ENCODE assay signal across 3 cellular contexts in the genomic region with DNA sequence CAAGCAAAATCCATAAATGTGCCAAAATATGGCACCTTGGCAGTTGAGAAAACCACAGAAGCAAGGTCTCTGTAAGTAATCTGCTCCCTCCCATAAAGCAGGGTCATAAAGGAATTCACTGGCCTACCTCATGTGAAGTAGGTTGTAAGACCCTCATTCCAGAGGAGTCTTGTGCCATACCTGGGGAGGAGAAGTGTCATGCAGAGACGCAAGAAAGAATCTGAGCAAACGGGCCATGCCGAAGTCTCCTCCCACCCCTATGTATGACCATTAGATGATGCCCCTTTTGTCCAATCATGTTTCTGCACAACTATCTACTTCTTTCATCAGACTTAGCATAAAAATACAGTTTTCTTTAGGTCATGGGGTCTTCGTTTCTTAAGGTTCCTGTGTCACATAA.
TF ChIP-seq lines count a peak whose summit lies in the region.

No MANE protein-coding gene starts in this region.

TF ChIP-seq in SK-N-SH, 30 proteins besides CTCF, POLR2A, EP300 and RAD21:
- TF ChIP-seq RXRA (IDR thresholded peaks at IDR 0.05; ENCODE audit: borderline replicate concordance, low read depth) (no peak), NRF1 (IDR thresholded peaks at IDR 0.05; ENCODE audit: low read depth, low read length) (no peak), GABPA (IDR thresholded peaks at IDR 0.05; ENCODE audit: low read depth) (no peak), MXI1 (IDR thresholded peaks at IDR 0.05; ENCODE audit: low read depth, low read length) (no peak), TCF12 (IDR thresholded peaks at IDR 0.05) (no peak), SMC3 (IDR thresholded peaks at IDR 0.05; ENCODE audit: low read depth, low read length) (no peak)
- TF ChIP-seq, protein P1, sequence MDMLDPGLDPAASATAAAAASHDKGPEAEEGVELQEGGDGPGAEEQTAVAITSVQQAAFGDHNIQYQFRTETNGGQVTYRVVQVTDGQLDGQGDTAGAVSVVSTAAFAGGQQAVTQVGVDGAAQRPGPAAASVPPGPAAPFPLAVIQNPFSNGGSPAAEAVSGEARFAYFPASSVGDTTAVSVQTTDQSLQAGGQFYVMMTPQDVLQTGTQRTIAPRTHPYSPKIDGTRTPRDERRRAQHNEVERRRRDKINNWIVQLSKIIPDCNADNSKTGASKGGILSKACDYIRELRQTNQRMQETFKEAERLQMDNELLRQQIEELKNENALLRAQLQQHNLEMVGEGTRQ (IDR thresholded peaks at IDR 0.05; ENCODE audit: borderline replicate concordance, low read depth, low read length), result no peak

TF ChIP-seq in SK-N-SH treated with all-trans-retinoic acid at 6 μM for 48 hours, 23 proteins besides CTCF, POLR2A, EP300 and RAD21:
- no peak for TF ChIP-seq ZFP30 (CRISPR knock-in tag; IDR thresholded peaks at IDR 0.05)
- no peak for TF ChIP-seq SNAI2 (CRISPR knock-in tag; IDR thresholded peaks at IDR 0.05)
- TF ChIP-seq, protein P2, sequence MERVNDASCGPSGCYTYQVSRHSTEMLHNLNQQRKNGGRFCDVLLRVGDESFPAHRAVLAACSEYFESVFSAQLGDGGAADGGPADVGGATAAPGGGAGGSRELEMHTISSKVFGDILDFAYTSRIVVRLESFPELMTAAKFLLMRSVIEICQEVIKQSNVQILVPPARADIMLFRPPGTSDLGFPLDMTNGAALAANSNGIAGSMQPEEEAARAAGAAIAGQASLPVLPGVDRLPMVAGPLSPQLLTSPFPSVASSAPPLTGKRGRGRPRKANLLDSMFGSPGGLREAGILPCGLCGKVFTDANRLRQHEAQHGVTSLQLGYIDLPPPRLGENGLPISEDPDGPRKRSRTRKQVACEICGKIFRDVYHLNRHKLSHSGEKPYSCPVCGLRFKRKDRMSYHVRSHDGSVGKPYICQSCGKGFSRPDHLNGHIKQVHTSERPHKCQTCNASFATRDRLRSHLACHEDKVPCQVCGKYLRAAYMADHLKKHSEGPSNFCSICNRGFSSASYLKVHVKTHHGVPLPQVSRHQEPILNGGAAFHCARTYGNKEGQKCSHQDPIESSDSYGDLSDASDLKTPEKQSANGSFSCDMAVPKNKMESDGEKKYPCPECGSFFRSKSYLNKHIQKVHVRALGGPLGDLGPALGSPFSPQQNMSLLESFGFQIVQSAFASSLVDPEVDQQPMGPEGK (CRISPR knock-in tag; IDR thresholded peaks at IDR 0.05; ENCODE audit: borderline replicate concordance), result no peak
- TF ChIP-seq, protein P3, sequence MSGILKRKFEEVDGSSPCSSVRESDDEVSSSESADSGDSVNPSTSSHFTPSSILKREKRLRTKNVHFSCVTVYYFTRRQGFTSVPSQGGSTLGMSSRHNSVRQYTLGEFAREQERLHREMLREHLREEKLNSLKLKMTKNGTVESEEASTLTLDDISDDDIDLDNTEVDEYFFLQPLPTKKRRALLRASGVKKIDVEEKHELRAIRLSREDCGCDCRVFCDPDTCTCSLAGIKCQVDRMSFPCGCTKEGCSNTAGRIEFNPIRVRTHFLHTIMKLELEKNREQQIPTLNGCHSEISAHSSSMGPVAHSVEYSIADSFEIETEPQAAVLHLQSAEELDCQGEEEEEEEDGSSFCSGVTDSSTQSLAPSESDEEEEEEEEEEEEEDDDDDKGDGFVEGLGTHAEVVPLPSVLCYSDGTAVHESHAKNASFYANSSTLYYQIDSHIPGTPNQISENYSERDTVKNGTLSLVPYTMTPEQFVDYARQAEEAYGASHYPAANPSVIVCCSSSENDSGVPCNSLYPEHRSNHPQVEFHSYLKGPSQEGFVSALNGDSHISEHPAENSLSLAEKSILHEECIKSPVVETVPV (CRISPR knock-in tag; IDR thresholded peaks at IDR 0.05), result no peak
- TF ChIP-seq, protein P4, sequence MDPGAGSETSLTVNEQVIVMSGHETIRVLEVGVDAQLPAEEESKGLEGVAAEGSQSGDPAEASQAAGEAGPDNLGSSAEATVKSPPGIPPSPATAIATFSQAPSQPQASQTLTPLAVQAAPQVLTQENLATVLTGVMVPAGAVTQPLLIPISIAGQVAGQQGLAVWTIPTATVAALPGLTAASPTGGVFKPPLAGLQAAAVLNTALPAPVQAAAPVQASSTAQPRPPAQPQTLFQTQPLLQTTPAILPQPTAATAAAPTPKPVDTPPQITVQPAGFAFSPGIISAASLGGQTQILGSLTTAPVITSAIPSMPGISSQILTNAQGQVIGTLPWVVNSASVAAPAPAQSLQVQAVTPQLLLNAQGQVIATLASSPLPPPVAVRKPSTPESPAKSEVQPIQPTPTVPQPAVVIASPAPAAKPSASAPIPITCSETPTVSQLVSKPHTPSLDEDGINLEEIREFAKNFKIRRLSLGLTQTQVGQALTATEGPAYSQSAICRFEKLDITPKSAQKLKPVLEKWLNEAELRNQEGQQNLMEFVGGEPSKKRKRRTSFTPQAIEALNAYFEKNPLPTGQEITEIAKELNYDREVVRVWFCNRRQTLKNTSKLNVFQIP (CRISPR knock-in tag; IDR thresholded peaks at IDR 0.05; ENCODE audit: borderline replicate concordance, low read depth), result no peak
- TF ChIP-seq, protein P5, sequence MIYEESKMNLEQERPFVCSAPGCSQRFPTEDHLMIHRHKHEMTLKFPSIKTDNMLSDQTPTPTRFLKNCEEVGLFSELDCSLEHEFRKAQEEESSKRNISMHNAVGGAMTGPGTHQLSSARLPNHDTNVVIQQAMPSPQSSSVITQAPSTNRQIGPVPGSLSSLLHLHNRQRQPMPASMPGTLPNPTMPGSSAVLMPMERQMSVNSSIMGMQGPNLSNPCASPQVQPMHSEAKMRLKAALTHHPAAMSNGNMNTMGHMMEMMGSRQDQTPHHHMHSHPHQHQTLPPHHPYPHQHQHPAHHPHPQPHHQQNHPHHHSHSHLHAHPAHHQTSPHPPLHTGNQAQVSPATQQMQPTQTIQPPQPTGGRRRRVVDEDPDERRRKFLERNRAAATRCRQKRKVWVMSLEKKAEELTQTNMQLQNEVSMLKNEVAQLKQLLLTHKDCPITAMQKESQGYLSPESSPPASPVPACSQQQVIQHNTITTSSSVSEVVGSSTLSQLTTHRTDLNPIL (CRISPR knock-in tag; IDR thresholded peaks at IDR 0.05; ENCODE audit: low read depth), result no peak
- TF ChIP-seq ESRRG (CRISPR knock-in tag; IDR thresholded peaks at IDR 0.05), result no peak
- no peak for TF ChIP-seq ISL1 (CRISPR knock-in tag; IDR thresholded peaks at IDR 0.05)
- no peak for TF ChIP-seq GLIS3 (CRISPR knock-in tag; IDR thresholded peaks at IDR 0.05)
TF ChIP-seq in SK-N-SH treated with all-trans-retinoic acid at 6 μM for 48 hours: peak in this region for 0.

TF ChIP-seq in endothelial cell of umbilical vein, 7 proteins besides CTCF, POLR2A, EP300 and RAD21:
- TF ChIP-seq GATA2 (IDR thresholded peaks at IDR 0.05; ENCODE audit: insufficient read depth, insufficient read length, low read depth, low read length), result no peak
- TF ChIP-seq, protein P6, sequence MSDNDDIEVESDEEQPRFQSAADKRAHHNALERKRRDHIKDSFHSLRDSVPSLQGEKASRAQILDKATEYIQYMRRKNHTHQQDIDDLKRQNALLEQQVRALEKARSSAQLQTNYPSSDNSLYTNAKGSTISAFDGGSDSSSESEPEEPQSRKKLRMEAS (IDR thresholded peaks at IDR 0.05; ENCODE audit: insufficient read depth, insufficient read length), result no peak
- no peak for TF ChIP-seq MYC (IDR thresholded peaks at IDR 0.05; ENCODE audit: low read depth, low read length)
- no peak for TF ChIP-seq EZH2 (IDR thresholded peaks at IDR 0.05; ENCODE audit: borderline replicate concordance, low read depth, low read length, severe bottlenecking)
- TF ChIP-seq FOS (IDR thresholded peaks at IDR 0.05; ENCODE audit: borderline replicate concordance, insufficient read depth, low read length), result no peak
- no peak for TF ChIP-seq POLR2AphosphoS5 (IDR thresholded peaks at IDR 0.05; ENCODE audit: insufficient read depth, low read depth, low read length)
- no peak for TF ChIP-seq JUN (IDR thresholded peaks at IDR 0.05; ENCODE audit: borderline replicate concordance, insufficient read depth, insufficient read length, low read depth)
